In the genomic region with DNA sequence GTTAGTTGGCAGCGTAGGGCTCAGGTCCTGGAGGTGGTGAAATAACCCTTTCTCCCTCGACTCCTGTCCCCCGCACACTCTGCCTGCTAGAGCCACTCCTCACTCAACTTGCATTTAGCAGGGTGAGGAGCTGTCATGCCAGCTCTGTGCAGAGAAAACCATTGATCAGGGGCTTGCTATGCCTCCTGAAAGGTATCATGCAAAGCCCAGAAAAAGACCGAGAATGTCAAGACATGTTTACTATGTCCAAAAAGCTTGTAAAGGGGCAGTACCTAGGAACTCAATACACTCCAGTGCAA, we compare ENCODE assay signal across 20 cellular contexts. TPM values are rescaled to one million over a fixed set of nuclear protein-coding genes. Genes with fewer than 3 reads are reported as not detected.
A peak's percentile ranks its signal among the peaks of the same experiment; 100 is the strongest.
DNase-seq lines count a peak whose midpoint lies in the region; ATAC-seq and TF ChIP-seq lines count a peak whose summit lies in the region.
"Had no signal": no experiment of that assay in that cellular context is flagged by ENCODE, and none has a peak within 500 bp of the region (broad histone marks: within the 10 kb centered on the region; RNA-seq: fewer than 3 reads in every experiment).

No MANE protein-coding gene starts in this region.

- H3K4me3 Mint-ChIP-seq in progenitor cell of endocrine pancreas (ENCODE audit: low read depth), result no peak overlapping the region
- H3K4me3 Mint-ChIP-seq in activated T-helper 2 cell treated with anti-CD3 and anti-CD28 coated beads, Interferon-gamma antibody, Interleukin-2, Interleukin-4, amounts not matched to agents 10 μg/mL and 5 μg/mL and 100 μg/mL, durations not matched to agents 14 hours and 24 hours and 36 hours (ENCODE audit: low read depth), result no peak overlapping the region
- H3K4me3 Mint-ChIP-seq: activated CD4-positive, alpha-beta memory T cell treated with anti-CD3 and anti-CD28 coated beads for 36 hours; activated naive CD8-positive, alpha-beta T cell treated with anti-CD3 and anti-CD28 coated beads, Interleukin-2, amount 50 U/mL, for 24 hours; stimulated activated naive CD8-positive, alpha-beta T cell treated with anti-CD3 and anti-CD28 coated beads, Interleukin-15, amount 100 ng/mL, for 72 hours; T-cell had no signal

- no peak for TF ChIP-seq RAD21 in SK-N-SH (IDR thresholded peaks at IDR 0.05; ENCODE audit: low read length)

- TF ChIP-seq POLR2A in body of pancreas (IDR thresholded peaks at IDR 0.05), result no peak

- H3K9me3 Mint-ChIP-seq in progenitor cell of endocrine pancreas (ENCODE audit: low read depth), result no peaks in the 10 kb centered on the region
- H3K9me3 Mint-ChIP-seq in activated T-helper 2 cell treated with anti-CD3 and anti-CD28 coated beads, Interferon-gamma antibody, Interleukin-2, Interleukin-4, amounts not matched to agents 10 μg/mL and 5 μg/mL and 100 μg/mL, durations not matched to agents 14 hours and 24 hours and 36 hours, result no peaks in the 10 kb centered on the region
- H3K9me3 Mint-ChIP-seq: activated CD4-positive, alpha-beta memory T cell treated with anti-CD3 and anti-CD28 coated beads for 36 hours; activated naive CD8-positive, alpha-beta T cell treated with anti-CD3 and anti-CD28 coated beads, Interleukin-2, amount 50 U/mL, for 24 hours; stimulated activated naive CD8-positive, alpha-beta T cell treated with anti-CD3 and anti-CD28 coated beads, Interleukin-15, amount 100 ng/mL, for 72 hours; T-cell had no signal

- POLR2A ChIA-PET in SK-N-SH (lab: Yijun Ruan, JAX), result interaction anchor here (2.4 kb wide), 1 partner anchor 18 kb away, joined by 8 read pairs; a partner anchor contains a TSS
- POLR2A ChIA-PET in OCI-LY7 (lab: Charles Lee), result interaction anchor here (0.7 kb wide), 1 partner anchor 267 kb away, joined by 3 read pairs; no protein-coding TSS in a partner anchor

- H3K79me2 ChIP-seq in SK-N-SH (ENCODE audit: insufficient read depth) (no peaks in the 10 kb centered on the region), OCI-LY7 (ENCODE audit: insufficient read depth, low read depth, low read length) (no peaks in the 10 kb centered on the region)

- peak overlapping the region; percentile 33 for H3K27ac Mint-ChIP-seq in progenitor cell of endocrine pancreas
- no peak overlapping the region for H3K27ac Mint-ChIP-seq in activated T-helper 2 cell treated with anti-CD3 and anti-CD28 coated beads, Interferon-gamma antibody, Interleukin-2, Interleukin-4, amounts not matched to agents 10 μg/mL and 5 μg/mL and 100 μg/mL, durations not matched to agents 14 hours and 24 hours and 36 hours
- H3K27ac Mint-ChIP-seq: activated CD4-positive, alpha-beta memory T cell treated with anti-CD3 and anti-CD28 coated beads for 36 hours; activated naive CD8-positive, alpha-beta T cell treated with anti-CD3 and anti-CD28 coated beads, Interleukin-2, amount 50 U/mL, for 24 hours; T-cell had no signal

- peaks cover 0 to 3% of the 10 kb centered on the region in 2 experiments for H3K36me3 ChIP-seq in SK-N-SH (replicated peaks in 1 of 2; ENCODE audit: control insufficient read depth in 1 of 2, insufficient read depth in 2 of 2, low read length in 1 of 2)
- no peaks in the 10 kb centered on the region for H3K36me3 ChIP-seq in OCI-LY7 (ENCODE audit: insufficient read depth, low read length)
- H3K36me3 ChIP-seq in body of pancreas (replicated peaks in 1 of 2; ENCODE audit: insufficient read depth in 1 of 2, low read depth in 2 of 2), result no peaks in the 10 kb centered on the region
- H3K36me3 ChIP-seq: thyroid gland had no signal

- H3K4me3 ChIP-seq in SK-N-SH (ENCODE audit: low read depth in 2 of 2, low read length in 1 of 2) (no peak overlapping the region; a peak in 1 of 4 replicates), OCI-LY7 (ENCODE audit: low read depth, low read length, poor library complexity, severe bottlenecking) (no peak overlapping the region), body of pancreas (no peak overlapping the region)
- H3K4me3 ChIP-seq: left ventricle myocardium inferior, skin epidermis, thyroid gland had no signal

- no peak for DNase-seq in SK-N-SH
- DNase-seq in OCI-LY7 (ENCODE audit: low spot score), result no peak
- no peak for DNase-seq in body of pancreas
- no peak for DNase-seq in progenitor cell of endocrine pancreas (ENCODE audit: low spot score, unreplicated experiment)
- no peak for DNase-seq in RKO (ENCODE audit: low spot score)
- DNase-seq in activated T-helper 2 cell treated with anti-CD3 and anti-CD28 coated beads, Interferon-gamma antibody, Interleukin-2, Interleukin-4, amounts not matched to agents 10 μg/mL and 5 μg/mL and 100 μg/mL, durations not matched to agents 14 hours and 24 hours and 36 hours (ENCODE audit: low spot score), result no peak
- no peak for DNase-seq in SK-N-DZ (ENCODE audit: low spot score)
- DNase-seq: activated gamma-delta T cell, NCI-H774, SIG-M5 had no signal

- H3K4me1 ChIP-seq in SK-N-SH (ENCODE audit: control insufficient read depth in 1 of 2, insufficient read depth in 2 of 2, low read depth in 1 of 2, low read length in 1 of 2), result peaks cover 3 to 4% of the 10 kb centered on the region in 2 experiments; a peak in 2 of 4 replicates
- no peaks in the 10 kb centered on the region for H3K4me1 ChIP-seq in OCI-LY7 (ENCODE audit: insufficient read depth, low read length, poor library complexity, severe bottlenecking)
- peaks cover 5% of the 10 kb centered on the region for H3K4me1 ChIP-seq in body of pancreas
- H3K4me1 ChIP-seq: left ventricle myocardium inferior had no signal

- no peak overlapping the region for H3K9ac ChIP-seq in SK-N-SH

- CTCF ChIA-PET in SK-N-SH (lab: Yijun Ruan, JAX), result interaction anchor here (0.6 to 25.9 kb wide), 55 partner anchors 10 to 924 kb away, joined by 3 to 350 read pairs (median 4); a partner anchor contains a TSS
- CTCF ChIA-PET in OCI-LY7 (lab: Charles Lee; ENCODE audit: unreplicated experiment), result interaction anchor here (0.6 to 1.1 kb wide), 4 partner anchors 9 to 312 kb away, joined by 3 to 4 read pairs (median 3); no protein-coding TSS in a partner anchor

- H3K9me3 ChIP-seq in SK-N-SH (no peaks in the 10 kb centered on the region), OCI-LY7 (ENCODE audit: low read length) (no peaks in the 10 kb centered on the region), body of pancreas (no peaks in the 10 kb centered on the region)
- H3K9me3 ChIP-seq: left ventricle myocardium inferior, thyroid gland had no signal

- no TSS peak for BruUV-seq in OCI-LY7 (replicated peaks; lab: Mats Ljungman, UMichigan)

- ATAC-seq in SK-N-SH treated with all-trans-retinoic acid at 6 μM for 48 hours, result peak; percentile 36
- peak; percentile 4 for ATAC-seq in body of pancreas

- peaks cover 8% of the 10 kb centered on the region for H3K36me3 Mint-ChIP-seq in progenitor cell of endocrine pancreas (ENCODE audit: insufficient read depth)
- no peaks in the 10 kb centered on the region for H3K36me3 Mint-ChIP-seq in activated T-helper 2 cell treated with anti-CD3 and anti-CD28 coated beads, Interferon-gamma antibody, Interleukin-2, Interleukin-4, amounts not matched to agents 10 μg/mL and 5 μg/mL and 100 μg/mL, durations not matched to agents 14 hours and 24 hours and 36 hours (ENCODE audit: low read depth)
- H3K36me3 Mint-ChIP-seq: activated CD4-positive, alpha-beta memory T cell treated with anti-CD3 and anti-CD28 coated beads for 36 hours; T-cell had no signal

- peaks cover 5% of the 10 kb centered on the region for H3F3A ChIP-seq in SK-N-SH (replicated peaks; ENCODE audit: insufficient read depth)

- H3K27me3 ChIP-seq in SK-N-SH (ENCODE audit: insufficient read depth) (no peaks in the 10 kb centered on the region), body of pancreas (no peaks in the 10 kb centered on the region)
- H3K27me3 ChIP-seq: thyroid gland had no signal

- H3K4me2 ChIP-seq in SK-N-SH, result no peak overlapping the region
- H3K4me2 ChIP-seq in OCI-LY7 (ENCODE audit: low read length), result no peak overlapping the region

- no peaks in the 10 kb centered on the region for H3K27me3 Mint-ChIP-seq in progenitor cell of endocrine pancreas
- H3K27me3 Mint-ChIP-seq in activated T-helper 2 cell treated with anti-CD3 and anti-CD28 coated beads, Interferon-gamma antibody, Interleukin-2, Interleukin-4, amounts not matched to agents 10 μg/mL and 5 μg/mL and 100 μg/mL, durations not matched to agents 14 hours and 24 hours and 36 hours (ENCODE audit: low read depth), result no peaks in the 10 kb centered on the region
- H3K27me3 Mint-ChIP-seq: activated CD4-positive, alpha-beta memory T cell treated with anti-CD3 and anti-CD28 coated beads for 36 hours; activated naive CD8-positive, alpha-beta T cell treated with anti-CD3 and anti-CD28 coated beads, Interleukin-2, amount 50 U/mL, for 24 hours; stimulated activated naive CD8-positive, alpha-beta T cell treated with anti-CD3 and anti-CD28 coated beads, Interleukin-15, amount 100 ng/mL, for 72 hours; T-cell had no signal

- no peaks in the 10 kb centered on the region for H3K9me2 ChIP-seq in SK-N-SH
- no peaks in the 10 kb centered on the region for H3K9me2 ChIP-seq in OCI-LY7 (ENCODE audit: insufficient read depth, low read length)

- intact Hi-C loops in OCI-LY7 (cut with micrococcal nuclease; ENCODE audit: unreplicated experiment) (no loop called here), body of pancreas (cut with DNase I) (loop anchor here (10.0 kb wide), 1 partner anchor 210 kb away; no protein-coding TSS in a partner anchor)
- intact Hi-C loops in activated T-helper 2 cell treated with anti-CD3 and anti-CD28 coated beads, Interferon-gamma antibody, Interleukin-2, Interleukin-4, amounts not matched to agents 10 μg/mL and 5 μg/mL and 100 μg/mL, durations not matched to agents 14 hours and 24 hours and 36 hours (cut with micrococcal nuclease), result no loop called here

- TF ChIP-seq CTCF in SK-N-SH (IDR thresholded peaks at IDR 0.05) (no peak), OCI-LY7 (conservative IDR thresholded peaks at IDR 0.05; ENCODE audit: low read length) (peak; percentile 52; the same call in 1 of the 2 replicates), body of pancreas (IDR thresholded peaks at IDR 0.05) (no peak), progenitor cell of endocrine pancreas (IDR thresholded peaks at IDR 0.05; ENCODE audit: unreplicated experiment) (no peak)

- no peak overlapping the region for H2AFZ ChIP-seq in SK-N-SH (ENCODE audit: low read depth)
- no peak overlapping the region for H2AFZ ChIP-seq in OCI-LY7 (ENCODE audit: low read length)

- WGBS in SK-N-SH (ENCODE audit: low lambda C conversion rate), result 34% methylated on average over 4 of the region's 4 CpGs
- 34 to 48% methylated on average over 4 of the region's 4 CpGs for WGBS in body of pancreas, 2 donors

- H4K20me1 ChIP-seq in SK-N-SH (ENCODE audit: insufficient read depth), result no peaks in the 10 kb centered on the region
- H4K20me1 ChIP-seq in OCI-LY7 (ENCODE audit: insufficient read depth, low read length), result no peaks in the 10 kb centered on the region

- TF ChIP-seq EP300 in SK-N-SH (IDR thresholded peaks at IDR 0.05; ENCODE audit: borderline replicate concordance in 1 of 2, low read depth in 1 of 2, low read length in 1 of 2), result no peak

- no peak overlapping the region for H3K27ac ChIP-seq in SK-N-SH (ENCODE audit: low read depth in 2 of 2, low read length in 1 of 2)
- no peak overlapping the region for H3K27ac ChIP-seq in OCI-LY7 (ENCODE audit: low read depth, low read length, poor library complexity, severe bottlenecking)
- H3K27ac ChIP-seq in body of pancreas, result no peak overlapping the region
- H3K27ac ChIP-seq: left ventricle myocardium inferior, skin epidermis, thyroid gland had no signal

- no peaks in the 10 kb centered on the region for H3K4me1 Mint-ChIP-seq in progenitor cell of endocrine pancreas (ENCODE audit: low read depth)
- no peaks in the 10 kb centered on the region for H3K4me1 Mint-ChIP-seq in activated T-helper 2 cell treated with anti-CD3 and anti-CD28 coated beads, Interferon-gamma antibody, Interleukin-2, Interleukin-4, amounts not matched to agents 10 μg/mL and 5 μg/mL and 100 μg/mL, durations not matched to agents 14 hours and 24 hours and 36 hours (ENCODE audit: low read depth)
- H3K4me1 Mint-ChIP-seq: activated naive CD8-positive, alpha-beta T cell treated with anti-CD3 and anti-CD28 coated beads, Interleukin-2, amount 50 U/mL, for 24 hours; stimulated activated naive CD8-positive, alpha-beta T cell treated with anti-CD3 and anti-CD28 coated beads, Interleukin-15, amount 100 ng/mL, for 72 hours; T-cell had no signal

RNA-seq across cellular contexts. Expression of a gene that starts 18.0 kb away (rescaled TPM):
- 18.5 and 26.2 TPM in 2 replicates for polyA plus RNA-seq in SK-N-SH (2012; rRNA removed)
- polyA plus RNA-seq in SK-N-SH (2012; cell fraction: cytosol; rRNA removed), result 11.9 and 17.9 TPM in 2 replicates
- polyA plus RNA-seq in SK-N-SH (2012; cell fraction: nucleus; rRNA removed), result 38.5 and 69.7 TPM in 2 replicates
- 3.8 and 6.1 TPM in 2 replicates for total RNA-seq in OCI-LY7 (2014; rRNA removed; shearing (Covaris generic))
- 6.2 and 7.6 TPM in 2 replicates for total RNA-seq in OCI-LY7 (2022)
- 10 to 100 TPM in 1 of 2 donors, 1 to 10 TPM in 1; 4.7 to 15.5 TPM for total RNA-seq in body of pancreas
- 29.3 and 30.0 TPM in 2 replicates for total RNA-seq in progenitor cell of endocrine pancreas
- 4.4 and 5.0 TPM in 2 replicates for total RNA-seq in activated T-helper 2 cell treated with anti-CD3 and anti-CD28 coated beads, Interferon-gamma antibody, Interleukin-2, Interleukin-4, amounts not matched to agents 10 μg/mL and 5 μg/mL and 100 μg/mL, durations not matched to agents 14 hours and 24 hours and 36 hours
- 17.8 and 24.8 TPM in 2 replicates for polyA plus RNA-seq in SK-N-DZ (2014; cell fraction: cytosol; rRNA removed)
- 45.7 and 51.6 TPM in 2 replicates for polyA plus RNA-seq in SK-N-DZ (2014; cell fraction: nucleus; rRNA removed)

RNA-seq across cellular contexts. Expression of a gene that starts 24.9 kb away (rescaled TPM):
- not detected in 2 replicates for polyA plus RNA-seq in SK-N-SH (2012; rRNA removed)
- polyA plus RNA-seq in SK-N-SH (2012; cell fraction: cytosol; rRNA removed), result not detected in 2 replicates
- polyA plus RNA-seq in SK-N-SH (2012; cell fraction: nucleus; rRNA removed), result not detected in 2 replicates
- not detected in 2 replicates for total RNA-seq in OCI-LY7 (2014; rRNA removed; shearing (Covaris generic))
- total RNA-seq in OCI-LY7 (2022) (not detected in 2 replicates), body of pancreas (not detected), progenitor cell of endocrine pancreas (not detected in 2 replicates)
- total RNA-seq in activated T-helper 2 cell treated with anti-CD3 and anti-CD28 coated beads, Interferon-gamma antibody, Interleukin-2, Interleukin-4, amounts not matched to agents 10 μg/mL and 5 μg/mL and 100 μg/mL, durations not matched to agents 14 hours and 24 hours and 36 hours, result not detected in 2 replicates
- polyA plus RNA-seq in SK-N-DZ (2014; cell fraction: cytosol; rRNA removed), result not detected in 2 replicates
- not detected in 2 replicates for polyA plus RNA-seq in SK-N-DZ (2014; cell fraction: nucleus; rRNA removed)
- total RNA-seq: activated CD4-positive, alpha-beta memory T cell treated with anti-CD3 and anti-CD28 coated beads for 36 hours; left ventricle myocardium inferior; osteocyte; renal cortical epithelial cell; T-cell; thyroid gland had no signal
